ENCODE assay signal across 18 cellular contexts in genomic region chr4:41321216-41321945, GRCh38.
DNase-seq lines count a peak whose midpoint lies in the region; ATAC-seq, FAIRE-seq and TF ChIP-seq lines count a peak whose summit lies in the region.
"Had no signal": no experiment of that assay in that cellular context is flagged by ENCODE, and none has a peak within 500 bp of the region (broad histone marks: within the 10 kb centered on the region; RNA-seq: fewer than 3 reads in every experiment).

No MANE protein-coding gene starts in this region.

- BruUV-seq in HepG2 (replicated peaks; lab: Mats Ljungman, UMichigan) (no TSS peak), PC-3 (replicated peaks; lab: Mats Ljungman, UMichigan) (no TSS peak), K562 (replicated peaks; lab: Mats Ljungman, UMichigan) (no TSS peak)

- intact Hi-C loops in HepG2 (cut with micrococcal nuclease; ENCODE audit: unreplicated experiment) (no loop called here), right lobe of liver (cut with DNase I) (no loop called here), PC-3 (cut with micrococcal nuclease) (no loop called here), K562 (cut with micrococcal nuclease) (no loop called here)

- H3K4me3 ChIP-seq in HepG2 (replicated peaks in 1 of 3; ENCODE audit: insufficient read depth in 1 of 3, low read depth in 2 of 3, low read length in 3 of 3) (no peak overlapping the region), right lobe of liver (no peak overlapping the region), PC-3 (ENCODE audit: low read length) (no peak overlapping the region), K562 (no peak overlapping the region)
- H3K4me3 ChIP-seq: BLaER1 treated with 17β-estradiol and CSF1 and Interleukin-3, amounts not matched to agents 10 nM and 100 nM; GM12878 had no signal

- FAIRE-seq in HepG2 (lab: Jason Lieb, UNC) = no peak
- no peak for FAIRE-seq in K562 (lab: Jason Lieb, UNC)

- in situ Hi-C loops in HepG2 (cut with HindIII; ENCODE audit: extremely low pct_ligation_motif_present, low pct_unique_long_range_greater_than_20kb) (no loop called here), K562 (cut with MboI) (no loop called here)

- H3K4me2 ChIP-seq in HepG2 (ENCODE audit: low read depth, low read length) (no peak overlapping the region), PC-3 (ENCODE audit: low read length) (peak overlapping the region; percentile 72), K562 (ENCODE audit: insufficient read depth, low read length) (no peak overlapping the region)

- no peak overlapping the region for H2AFZ ChIP-seq in HepG2 (ENCODE audit: low read length)
- H2AFZ ChIP-seq in PC-3 (ENCODE audit: low read length) = no peak overlapping the region
- H2AFZ ChIP-seq in K562 (ENCODE audit: low read depth, low read length) = no peak overlapping the region

- POLR2A ChIA-PET in HepG2 (lab: Yijun Ruan, JAX) (no interaction called here), PC-3 (lab: Charles Lee; ENCODE audit: unreplicated experiment) (no interaction called here), K562 (lab: Yijun Ruan, JAX) (no interaction called here)

- H3K9ac ChIP-seq in HepG2 (ENCODE audit: insufficient read depth, low read depth, low read length) = no peak overlapping the region
- H3K9ac ChIP-seq in PC-3 (ENCODE audit: low read length) = peak overlapping the region; percentile 52; the same call in 1 of the 2 replicates
- no peak overlapping the region for H3K9ac ChIP-seq in K562 (ENCODE audit: insufficient read depth in 1 of 2, low read depth in 2 of 2, low read length in 2 of 2)
- H3K9ac ChIP-seq: BLaER1 treated with 17β-estradiol and CSF1 and Interleukin-3, amounts not matched to agents 10 nM and 100 nM had no signal

- H3K9me2 ChIP-seq in PC-3 (replicated peaks; ENCODE audit: low read length) = no peaks in the 10 kb centered on the region

- no peak for TF ChIP-seq EP300 in HepG2 (IDR thresholded peaks at IDR 0.05; ENCODE audit: low read depth in 2 of 2, low read length in 2 of 2)
- no peak for TF ChIP-seq EP300 in HepG2 (CRISPR knock-in tag; IDR thresholded peaks at IDR 0.05; ENCODE audit: borderline replicate concordance)
- TF ChIP-seq EP300 in K562 (IDR thresholded peaks at IDR 0.05; ENCODE audit: low read length) = no peak

- H3K9me1 ChIP-seq in K562 (ENCODE audit: control insufficient read depth, insufficient read depth, low read length) = no peaks in the 10 kb centered on the region

- ATAC-seq in HepG2 (no peak), right lobe of liver (no peak), PC-3 (no peak), K562 (no peak), HG02938 (IDR thresholded peaks at IDR 0.05; ENCODE audit: unreplicated experiment) (no peak)
- ATAC-seq: GM12878 had no signal

- TF ChIP-seq CTCF in HepG2 (CRISPR knock-in tag; IDR thresholded peaks at IDR 0.05) (no peak), right lobe of liver (IDR thresholded peaks at IDR 0.05) (no peak), PC-3 (conservative IDR thresholded peaks at IDR 0.05; ENCODE audit: low read depth, low read length) (no peak), K562 (IDR thresholded peaks at IDR 0.05 in 2 of 3, conservative IDR thresholded peaks at IDR 0.05 in 1 of 3; ENCODE audit: insufficient read depth in 2 of 3, low read depth in 1 of 3, low read length in 3 of 3) (no peak)

- no peak for TF ChIP-seq RAD21 in HepG2 (CRISPR knock-in tag; IDR thresholded peaks at IDR 0.05)
- TF ChIP-seq RAD21 in K562 (CRISPR knock-in tag; conservative IDR thresholded peaks at IDR 0.05 in 1 of 2, IDR thresholded peaks at IDR 0.05 in 1 of 2) = no peak

- peaks cover 9% of the 10 kb centered on the region; the same call in 1 of the 2 replicates for H3K4me1 ChIP-seq in HepG2 (ENCODE audit: insufficient read depth, low read length)
- peaks cover 0 to 9% (median 2%) of the 10 kb centered on the region in 4 donors for H3K4me1 ChIP-seq in right lobe of liver
- H3K4me1 ChIP-seq in PC-3 (ENCODE audit: insufficient read depth, low read length) = peaks cover 37% of the 10 kb centered on the region
- no peaks in the 10 kb centered on the region for H3K4me1 ChIP-seq in K562 (replicated peaks in 1 of 2; ENCODE audit: control insufficient read depth in 2 of 2, insufficient read depth in 2 of 2, low read length in 2 of 2)

- CTCF ChIA-PET in HepG2 (lab: Yijun Ruan, JAX; ENCODE audit: low intra/inter-chr PET ratio, low total read pairs) = no interaction called here
- CTCF ChIA-PET in PC-3 (lab: Charles Lee) = no interaction called here
- CTCF ChIA-PET in K562 (lab: Yijun Ruan, JAX; ENCODE audit: low intra/inter-chr PET ratio) = no interaction called here

- DNase-seq in HepG2 (ENCODE audit: low spot score) (no peak), right lobe of liver (no peak), PC-3 (no peak), K562 (ENCODE audit: extremely low read depth in 1 of 4, low spot score in 3 of 4) (no peak), HT-29 (ENCODE audit: low spot score) (no peak)
- DNase-seq in activated effector memory CD4-positive, alpha-beta T cell treated with anti-CD3 and anti-CD28 coated beads, Interleukin-2, amount 50 U/mL, for 16 hours = no peak
- DNase-seq: 8988T; CD4-positive, CD25-positive, alpha-beta regulatory T cell; CD8-positive, alpha-beta memory T cell; COR-L47; DMS 273 treated with DMSO at 0.1 percent for 48 hours; DND-41; EL; GOT3; H7 had no signal

- H3K36me3 ChIP-seq in HepG2 (replicated peaks in 1 of 2; ENCODE audit: control insufficient read depth in 1 of 2, insufficient read depth in 2 of 2, low read length in 2 of 2) (no peaks in the 10 kb centered on the region), right lobe of liver (no peaks in the 10 kb centered on the region), PC-3 (ENCODE audit: low read depth, low read length) (no peaks in the 10 kb centered on the region), K562 (ENCODE audit: control insufficient read depth, insufficient read depth, low read length) (no peaks in the 10 kb centered on the region)
- H3K36me3 ChIP-seq: BLaER1 treated with 17β-estradiol and CSF1 and Interleukin-3, amounts not matched to agents 10 nM and 100 nM had no signal

- TF ChIP-seq POLR2A in HepG2 (IDR thresholded peaks at IDR 0.05; ENCODE audit: insufficient read depth in 1 of 2, low read depth in 2 of 2, low read length in 2 of 2) = no peak
- TF ChIP-seq POLR2A in right lobe of liver (IDR thresholded peaks at IDR 0.05) = no peak
- no peak for TF ChIP-seq POLR2A in K562 (conservative IDR thresholded peaks at IDR 0.05)

- no peaks in the 10 kb centered on the region for H3K27me3 ChIP-seq in HepG2 (ENCODE audit: control insufficient read depth in 1 of 2, insufficient read depth in 2 of 2, low read length in 2 of 2)
- no peaks in the 10 kb centered on the region for H3K27me3 ChIP-seq in right lobe of liver
- H3K27me3 ChIP-seq in PC-3 (ENCODE audit: low read length) = no peaks in the 10 kb centered on the region
- H3K27me3 ChIP-seq in K562 (ENCODE audit: control insufficient read depth in 2 of 2, insufficient read depth in 2 of 2, low read length in 2 of 2) = no peaks in the 10 kb centered on the region
- H3K27me3 ChIP-seq: BLaER1 treated with 17β-estradiol and CSF1 and Interleukin-3, amounts not matched to agents 10 nM and 100 nM had no signal

- H3K27ac ChIP-seq in HepG2 (ENCODE audit: extremely low read length, insufficient read depth, low read length) (no peak overlapping the region), right lobe of liver (no peak overlapping the region), PC-3 (ENCODE audit: low read length) (peak overlapping the region; percentile 99), K562 (ENCODE audit: extremely low read depth, low read depth, low read length) (no peak overlapping the region)

- H3K79me2 ChIP-seq in HepG2 (ENCODE audit: insufficient read depth, low read length) (no peaks in the 10 kb centered on the region), PC-3 (ENCODE audit: low read length) (no peaks in the 10 kb centered on the region), K562 (ENCODE audit: control insufficient read depth, insufficient read depth, low read length) (no peaks in the 10 kb centered on the region)

- H4K20me1 ChIP-seq in HepG2 (ENCODE audit: insufficient read depth, low read length) (no peaks in the 10 kb centered on the region), PC-3 (ENCODE audit: low read length) (no peaks in the 10 kb centered on the region), K562 (replicated peaks; ENCODE audit: control insufficient read depth, insufficient read depth, low read length) (no peaks in the 10 kb centered on the region)
- H4K20me1 ChIP-seq: BLaER1 treated with 17β-estradiol and CSF1 and Interleukin-3, amounts not matched to agents 10 nM and 100 nM had no signal

- peaks cover 3% of the 10 kb centered on the region for H3F3A ChIP-seq in PC-3 (ENCODE audit: low read length, unreplicated experiment)

- H3K9me3 ChIP-seq in HepG2 (ENCODE audit: low read length) = no peaks in the 10 kb centered on the region
- H3K9me3 ChIP-seq in right lobe of liver = no peaks in the 10 kb centered on the region
- H3K9me3 ChIP-seq in PC-3 (ENCODE audit: low read length) = no peaks in the 10 kb centered on the region
- H3K9me3 ChIP-seq in K562 (replicated peaks; ENCODE audit: control insufficient read depth, insufficient read depth, low read depth, low read length) = no peaks in the 10 kb centered on the region

TF ChIP-seq in HepG2, 621 proteins besides CTCF, POLR2A, EP300 and RAD21 (continues in another document):
- TF ChIP-seq SIX4 (CRISPR knock-in tag; IDR thresholded peaks at IDR 0.05) (no peak), ZNF12 (CRISPR knock-in tag; IDR thresholded peaks at IDR 0.05) (peak; percentile 90), DDIT3 (CRISPR knock-in tag; IDR thresholded peaks at IDR 0.05) (no peak), ZNF772 (CRISPR knock-in tag; IDR thresholded peaks at IDR 0.05) (no peak)

TF ChIP-seq in K562, 482 proteins besides CTCF, POLR2A, EP300 and RAD21:
- no peak for TF ChIP-seq RBM22 (IDR thresholded peaks at IDR 0.05; ENCODE audit: low read depth, low read length, poor library complexity, severe bottlenecking)
- TF ChIP-seq ZNF408 (CRISPR knock-in tag; IDR thresholded peaks at IDR 0.05; ENCODE audit: low read depth) = no peak
- TF ChIP-seq SRSF9 (IDR thresholded peaks at IDR 0.05; ENCODE audit: borderline replicate concordance, low read depth, low read length) = no peak
- TF ChIP-seq ZNF12 (CRISPR knock-in tag; IDR thresholded peaks at IDR 0.05) = peak; percentile 86; the same call in 1 of the 2 replicates
- no peak for TF ChIP-seq CBFB (CRISPR knock-in tag; IDR thresholded peaks at IDR 0.05)

Comparison
In these comparisons a context has a peak if more than half of its experiments do, and no peak if none do; other contexts are left out.
1. Of the 241 proteins assayed by ChIP-seq in both HepG2 and K562: peak only in HepG2: none; only in K562: none; in both: ZNF12; in neither: 240.